ENCODE assay signal across 9 cellular contexts in the genomic region with DNA sequence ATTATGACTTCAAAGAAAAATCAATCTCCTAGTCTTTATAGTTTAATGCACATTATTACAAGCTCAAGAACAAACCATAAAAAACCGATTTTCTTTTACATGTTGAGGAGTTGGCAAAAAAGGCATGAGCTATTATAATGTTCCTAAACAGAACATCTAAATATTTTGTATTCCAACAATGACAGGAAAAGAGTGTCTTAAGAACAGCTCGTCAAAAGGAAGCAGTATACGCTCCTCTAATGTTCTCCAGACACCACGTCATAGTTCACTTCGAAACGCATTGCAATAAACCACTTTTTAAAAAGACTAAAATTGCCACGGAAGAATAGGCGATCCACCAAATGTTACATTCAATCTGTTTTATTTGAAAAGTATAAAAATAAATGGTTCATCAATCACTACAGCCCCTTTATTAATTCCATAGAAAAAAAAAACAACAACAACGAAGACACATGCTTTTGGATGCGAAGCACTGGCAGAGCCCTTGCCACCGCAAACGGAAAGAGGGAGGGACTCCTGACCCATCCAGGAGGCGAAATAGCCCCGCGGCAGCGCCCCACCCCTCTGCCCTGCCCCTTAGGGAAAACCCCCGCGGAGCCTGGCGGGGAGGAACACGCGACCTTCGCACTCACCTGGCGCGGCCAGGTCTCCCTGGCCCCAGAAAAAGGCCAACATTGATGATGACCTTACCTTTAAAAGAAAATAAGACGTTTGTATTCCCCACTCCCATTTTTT. TPM values are rescaled to one million over a fixed set of nuclear protein-coding genes. Genes with fewer than 3 reads are reported as not detected.
A peak's percentile ranks its signal among the peaks of the same experiment; 100 is the strongest.
DNase-seq lines count a peak whose midpoint lies in the region; ATAC-seq and TF ChIP-seq lines count a peak whose summit lies in the region.
"Had no signal": no experiment of that assay in that cellular context is flagged by ENCODE, and none has a peak within 500 bp of the region (broad histone marks: within the 10 kb centered on the region; RNA-seq: fewer than 3 reads in every experiment).

No MANE protein-coding gene starts in this region.

- H3K9me3 Mint-ChIP-seq in H9 (0 out of 5 replicates have a peak, but pooled peaks cover 0 to 2% of the 10 kb centered on the region in 2 experiments), immature natural killer cell (no peaks in the 10 kb centered on the region)
- no peaks in the 10 kb centered on the region for H3K9me3 Mint-ChIP-seq in activated CD4-positive, alpha-beta T cell treated with anti-CD3 and anti-CD28 coated beads, Interleukin-2, amount 10 ng/mL, durations not matched to agents 24 days and 14 days

- DNase-seq in H9 (no peak), cardiac fibroblast (ENCODE audit: low read depth in 2 of 2) (peak in 1 of 2 donors; percentile 63), immature natural killer cell (no peak), dedifferentiated amniotic fluid mesenchymal stem cell (ENCODE audit: extremely low spot score) (no peak)
- DNase-seq in activated CD4-positive, alpha-beta T cell treated with anti-CD3 and anti-CD28 coated beads, Interleukin-2, amount 10 ng/mL, durations not matched to agents 24 days and 14 days, result no peak
- DNase-seq: NCI-H146 had no signal

- H3K4me1 Mint-ChIP-seq in H9 (peaks cover 20 to 33% of the 10 kb centered on the region in 2 experiments), immature natural killer cell (peaks cover 84 to 93% of the 10 kb centered on the region in 2 donors)
- peaks cover 49% of the 10 kb centered on the region for H3K4me1 Mint-ChIP-seq in activated CD4-positive, alpha-beta T cell treated with anti-CD3 and anti-CD28 coated beads, Interleukin-2, amount 10 ng/mL, durations not matched to agents 24 days and 14 days

- H3K27me3 ChIP-seq in H9 (ENCODE audit: insufficient read depth, low read length) (no peaks in the 10 kb centered on the region), rectal smooth muscle tissue (ENCODE audit: control insufficient read depth, insufficient read depth, low read length) (no peaks in the 10 kb centered on the region)

- H3K14ac ChIP-seq in H9 (ENCODE audit: insufficient read depth, low read length), result no peak overlapping the region

- H2BK5ac ChIP-seq in H9 (ENCODE audit: insufficient read length, low read length), result no peak overlapping the region

- H3K36me3 Mint-ChIP-seq in H9 (ENCODE audit: insufficient read depth in 1 of 3, low read depth in 3 of 3) (no peaks in the 10 kb centered on the region; a peak in 1 of 7 replicates), immature natural killer cell (peaks cover 12 to 25% (median 17%) of the 10 kb centered on the region in 3 donors)
- peaks cover 55% of the 10 kb centered on the region for H3K36me3 Mint-ChIP-seq in activated CD4-positive, alpha-beta T cell treated with anti-CD3 and anti-CD28 coated beads, Interleukin-2, amount 10 ng/mL, durations not matched to agents 24 days and 14 days (ENCODE audit: low read depth)

- no peak overlapping the region for H3T11ph ChIP-seq in H9 (ENCODE audit: low read length)

- no peaks in the 10 kb centered on the region for H4K20me1 ChIP-seq in H9 (ENCODE audit: control insufficient read depth, insufficient read depth, insufficient read length)

- H4K5ac ChIP-seq in H9 (ENCODE audit: insufficient read length, low read depth, low read length), result no peak overlapping the region

- H3K27me3 Mint-ChIP-seq in H9 (ENCODE audit: low read depth), result peaks cover 22% of the 10 kb centered on the region
- peaks cover 5 to 24% (median 6%) of the 10 kb centered on the region in 3 donors for H3K27me3 Mint-ChIP-seq in immature natural killer cell (ENCODE audit: low read depth in 3 of 3)
- no peaks in the 10 kb centered on the region for H3K27me3 Mint-ChIP-seq in activated CD4-positive, alpha-beta T cell treated with anti-CD3 and anti-CD28 coated beads, Interleukin-2, amount 10 ng/mL, durations not matched to agents 24 days and 14 days

- WGBS in H9 (ENCODE audit: extremely low coverage, insufficient read length, low lambda C conversion rate), result no CpG with 5 or more reads among the region's 25 CpGs

- no peak overlapping the region for H4K91ac ChIP-seq in H9 (ENCODE audit: insufficient read length, low read depth, low read length)

- H3K4me2 ChIP-seq in H9 (ENCODE audit: insufficient read depth, insufficient read length, low read length), result peak overlapping the region; percentile 65

- peak overlapping the region; percentile 23 to 39 for H3K4me3 ChIP-seq in cardiac fibroblast (replicated peaks in 1 of 2; ENCODE audit: low read depth in 2 of 2, low read length in 2 of 2)
- H3K4me3 ChIP-seq in rectal smooth muscle tissue (ENCODE audit: low read length), result peak overlapping the region; percentile 67

- no peak overlapping the region for H3K56ac ChIP-seq in H9 (ENCODE audit: insufficient read length, low read depth, low read length)

- H2AK5ac ChIP-seq in H9 (ENCODE audit: insufficient read length, low read length), result no peak overlapping the region

- no peak overlapping the region for H3K23ac ChIP-seq in H9 (ENCODE audit: insufficient read length, low read depth, low read length)

- no peak overlapping the region for H2BK120ac ChIP-seq in H9 (ENCODE audit: low read depth, low read length, poor library complexity, severe bottlenecking)

- H3K4ac ChIP-seq in H9 (ENCODE audit: low read depth, low read length), result no peak overlapping the region

- no peak overlapping the region for H2AFZ ChIP-seq in H9 (ENCODE audit: low read length)

- H3K36me3 ChIP-seq in rectal smooth muscle tissue (ENCODE audit: control insufficient read depth, insufficient read depth, low read length), result no peaks in the 10 kb centered on the region

- H3K79me2 ChIP-seq in H9 (ENCODE audit: insufficient read depth, low read length), result no peaks in the 10 kb centered on the region

- ATAC-seq in GM18502 (IDR thresholded peaks at IDR 0.05; ENCODE audit: poor library complexity, unreplicated experiment), result no peak
- no peak for ATAC-seq in HG03280 (IDR thresholded peaks at IDR 0.05; ENCODE audit: unreplicated experiment)

- H3K18ac ChIP-seq in H9 (ENCODE audit: insufficient read length, low read depth, low read length), result no peak overlapping the region

- H3K27ac Mint-ChIP-seq in H9 (no peak overlapping the region), immature natural killer cell (peak overlapping the region; percentile 88 to 99 (median 94))
- H3K27ac Mint-ChIP-seq in activated CD4-positive, alpha-beta T cell treated with anti-CD3 and anti-CD28 coated beads, Interleukin-2, amount 10 ng/mL, durations not matched to agents 24 days and 14 days, result no peak overlapping the region

- H2BK15ac ChIP-seq in H9 (ENCODE audit: low read depth, low read length), result no peak overlapping the region

- no peak for TF ChIP-seq CTCF in H9 (conservative IDR thresholded peaks at IDR 0.05)
- TF ChIP-seq CTCF in cardiac fibroblast (IDR thresholded peaks at IDR 0.05; ENCODE audit: low read depth, low read length), result no peak

- H3K4me3 Mint-ChIP-seq in H9 (peak overlapping the region; percentile 68 to 78), immature natural killer cell (peak overlapping the region in 4 of 5 donors; percentile 10 to 44 (median 23))
- no peak overlapping the region for H3K4me3 Mint-ChIP-seq in activated CD4-positive, alpha-beta T cell treated with anti-CD3 and anti-CD28 coated beads, Interleukin-2, amount 10 ng/mL, durations not matched to agents 24 days and 14 days

- H2BK20ac ChIP-seq in H9 (ENCODE audit: low read depth, low read length, poor library complexity, severe bottlenecking), result no peak overlapping the region

- no peaks in the 10 kb centered on the region for H3K9me3 ChIP-seq in H9 (ENCODE audit: control insufficient read depth, low read depth, low read length)

- H3K79me1 ChIP-seq in H9 (ENCODE audit: insufficient read depth, low read depth, low read length, poor library complexity, severe bottlenecking), result no peaks in the 10 kb centered on the region

- H3K9ac ChIP-seq in H9 (ENCODE audit: extremely low read depth, insufficient read length, low read length), result no peak overlapping the region
- H3K9ac ChIP-seq in rectal smooth muscle tissue (ENCODE audit: low read length), result peak overlapping the region; percentile 30

- peaks cover 6% of the 10 kb centered on the region for H3K23me2 ChIP-seq in H9 (ENCODE audit: insufficient read length, low read depth, low read length, poor library complexity, severe bottlenecking)

- peaks cover 5% of the 10 kb centered on the region; the same call in 1 of the 2 replicates for H3K4me1 ChIP-seq in H9 (ENCODE audit: insufficient read depth, low read length)
- peaks cover 30% of the 10 kb centered on the region for H3K4me1 ChIP-seq in rectal smooth muscle tissue (ENCODE audit: control insufficient read depth, insufficient read depth, low read length)

- H4K8ac ChIP-seq in H9 (replicated peaks; ENCODE audit: insufficient read length, low read depth, low read length), result no peak overlapping the region

- H2BK12ac ChIP-seq in H9 (ENCODE audit: insufficient read length, low read depth, low read length), result no peak overlapping the region

- intact Hi-C loops in activated CD4-positive, alpha-beta T cell treated with anti-CD3 and anti-CD28 coated beads, Interleukin-2, amount 10 ng/mL, durations not matched to agents 24 days and 14 days (cut with micrococcal nuclease), result no loop called here

- H3K27ac ChIP-seq in H9 (ENCODE audit: insufficient read length, low read depth, low read length) (no peak overlapping the region), rectal smooth muscle tissue (ENCODE audit: low read depth, low read length) (peak overlapping the region; percentile 78)

RNA-seq across cellular contexts. Expression of gene MBP, which starts 45.8 kb away (rescaled TPM):
- total RNA-seq in H9 (2021), result 5.2 and 8.6 TPM in 2 replicates
- polyA plus RNA-seq in immature natural killer cell, result 100 to 1,000 TPM; 187 to 403 (median 297) TPM
- total RNA-seq in activated CD4-positive, alpha-beta T cell treated with anti-CD3 and anti-CD28 coated beads, Interleukin-2, amount 10 ng/mL, durations not matched to agents 24 days and 14 days, result 60.2 and 63.1 TPM in 2 replicates

Comparison
In these comparisons a context has a peak if more than half of its experiments do, and no peak if none do; other contexts are left out.
1. H3K27ac Mint-ChIP-seq: peak in immature natural killer cell (6 of 6); none in H9 (0 of 3) and activated CD4-positive, alpha-beta T cell treated with anti-CD3 and anti-CD28 coated beads, Interleukin-2, amount 10 ng/mL, durations not matched to agents 24 days and 14 days (single experiment).